9 cellular contexts compared by ENCODE assay signal in genomic region chr3:111858641-111859040, GRCh38. TPM values are rescaled to one million over a fixed set of nuclear protein-coding genes. Genes with fewer than 3 reads are reported as not detected.
DNase-seq lines count a peak whose midpoint lies in the region; ATAC-seq and TF ChIP-seq lines count a peak whose summit lies in the region.
"Had no signal": no experiment of that assay in that cellular context is flagged by ENCODE, and none has a peak within 500 bp of the region (broad histone marks: within the 10 kb centered on the region; RNA-seq: fewer than 3 reads in every experiment).

No MANE protein-coding gene starts in this region.

- H3K27me3 ChIP-seq in GM23248 (replicated peaks; ENCODE audit: insufficient read depth) (no peaks in the 10 kb centered on the region), WERI-Rb-1 (ENCODE audit: insufficient read depth, low read depth, severe bottlenecking) (no peaks in the 10 kb centered on the region), gastroesophageal sphincter (no peaks in the 10 kb centered on the region), psoas muscle (ENCODE audit: insufficient read depth in 3 of 3, low read length in 2 of 3) (peaks cover 0 to 49% (median 8%) of the 10 kb centered on the region in 3 donors)

- H3K9ac ChIP-seq in GM23248, result peak overlapping the region; percentile 97

- WGBS in GM23248 (ENCODE audit: low coverage in 1 of 2, low lambda C conversion rate in 2 of 2, missing lambda C conversion rate in 2 of 2), 2 experiments, result 26 to 27% methylated on average over 10 of the region's 10 CpGs
- 40 to 55% methylated on average over 5 to 10 of the region's 10 CpGs for WGBS in gastroesophageal sphincter (ENCODE audit: low coverage in 1 of 2), 2 donors
- WGBS in psoas muscle, 3 donors, result 22 to 28% (median 25%) methylated on average over 10 of the region's 10 CpGs

- DNase-seq in GM23248, result no peak
- no peak for DNase-seq in WERI-Rb-1
- no peak for DNase-seq in psoas muscle
- DNase-seq in NCI-H1417 (lab: John Stamatoyannopoulos, UW), result no peak
- no peak for DNase-seq in HT-29 (ENCODE audit: low spot score)
- DNase-seq: NCI-H2081 treated with DMSO at 0.1 percent for 48 hours had no signal

- H3K79me2 ChIP-seq in GM23248 (ENCODE audit: insufficient read depth), result peaks cover 32% of the 10 kb centered on the region

- ATAC-seq in gastroesophageal sphincter (no peak), psoas muscle (no peak), HG03196 (IDR thresholded peaks at IDR 0.05; ENCODE audit: unreplicated experiment) (no peak), GM21381 (IDR thresholded peaks at IDR 0.05; ENCODE audit: unreplicated experiment) (no peak)

- peak overlapping the region; percentile 87 for H3K4me2 ChIP-seq in GM23248 (ENCODE audit: unreplicated experiment)

- no peak for TF ChIP-seq POLR2A in gastroesophageal sphincter (IDR thresholded peaks at IDR 0.05)

- H3K9me2 ChIP-seq in GM23248 (ENCODE audit: insufficient read depth), result no peaks in the 10 kb centered on the region

- H3K4me1 ChIP-seq in GM23248 (ENCODE audit: insufficient read depth) (peaks cover 28% of the 10 kb centered on the region), gastroesophageal sphincter (peaks cover 4 to 44% (median 6%) of the 10 kb centered on the region in 3 donors), psoas muscle (no peaks in the 10 kb centered on the region)

- H3K36me3 ChIP-seq in GM23248 (ENCODE audit: low read depth), result no peaks in the 10 kb centered on the region
- H3K36me3 ChIP-seq in WERI-Rb-1, result no peaks in the 10 kb centered on the region
- no peaks in the 10 kb centered on the region for H3K36me3 ChIP-seq in gastroesophageal sphincter
- no peaks in the 10 kb centered on the region for H3K36me3 ChIP-seq in psoas muscle (ENCODE audit: insufficient read depth in 1 of 2, low read depth in 1 of 2)

- H3F3A ChIP-seq in GM23248 (ENCODE audit: insufficient read depth), result peaks cover 29% of the 10 kb centered on the region

- intact Hi-C loops in psoas muscle (cut with DNase I), result no loop called here

- H3K9me3 ChIP-seq in GM23248 (ENCODE audit: low read depth) (no peaks in the 10 kb centered on the region), WERI-Rb-1 (ENCODE audit: severe bottlenecking) (no peaks in the 10 kb centered on the region), gastroesophageal sphincter (no peaks in the 10 kb centered on the region), psoas muscle (no peaks in the 10 kb centered on the region)

- H2AFZ ChIP-seq in GM23248, result peak overlapping the region; percentile 64

- no peaks in the 10 kb centered on the region for H4K20me1 ChIP-seq in GM23248 (ENCODE audit: insufficient read depth)

- H3K4me3 ChIP-seq in GM23248 (peak overlapping the region; percentile 81), WERI-Rb-1 (ENCODE audit: low read depth, low read length) (peak overlapping the region; percentile 85), gastroesophageal sphincter (peak overlapping the region; percentile 93 to 97), psoas muscle (peak overlapping the region; percentile 76)

- in situ Hi-C loops in GM23248 (cut with MboI), result no loop called here

- peak overlapping the region; percentile 95 for H3K27ac ChIP-seq in GM23248
- H3K27ac ChIP-seq in WERI-Rb-1, result no peak overlapping the region
- H3K27ac ChIP-seq in gastroesophageal sphincter, result peak overlapping the region; percentile 97 to 99 (median 99)
- H3K27ac ChIP-seq in psoas muscle, result peak overlapping the region; percentile 78

- TF ChIP-seq CTCF in WERI-Rb-1 (IDR thresholded peaks at IDR 0.05; ENCODE audit: low read depth, low read length) (no peak), gastroesophageal sphincter (IDR thresholded peaks at IDR 0.05) (no peak), psoas muscle (IDR thresholded peaks at IDR 0.05) (no peak)

- TF ChIP-seq EP300 in gastroesophageal sphincter (IDR thresholded peaks at IDR 0.05), result no peak

RNA-seq across cellular contexts. Expression of gene PHLDB2, which starts 0.4 kb away (rescaled TPM):
- 60.6 and 63.9 TPM in 2 replicates for total RNA-seq in GM23248 (2014; rRNA removed; shearing (Covaris generic))
- 53.3 and 55.6 TPM in 2 replicates for polyA plus RNA-seq in GM23248 (2016; fragmentation: Nextera tagmentation; extraction: Ambion mirVana)
- total RNA-seq in gastroesophageal sphincter, result 100 to 1,000 TPM in 1 of 4 donors, 10 to 100 TPM in 3; 52.1 to 115 (median 77.4) TPM
- total RNA-seq in psoas muscle, result 1 to 10 TPM; 3.5 to 7.5 (median 5.9) TPM
- polyA plus RNA-seq in psoas muscle, result 1 to 10 TPM; 2.9 to 8.5 (median 3.0) TPM
- total RNA-seq in HT-29 (2014; rRNA removed; shearing (Covaris generic)), result 0.21 TPM in 1 of 2 replicates, not detected in the other
